In the genomic region with DNA sequence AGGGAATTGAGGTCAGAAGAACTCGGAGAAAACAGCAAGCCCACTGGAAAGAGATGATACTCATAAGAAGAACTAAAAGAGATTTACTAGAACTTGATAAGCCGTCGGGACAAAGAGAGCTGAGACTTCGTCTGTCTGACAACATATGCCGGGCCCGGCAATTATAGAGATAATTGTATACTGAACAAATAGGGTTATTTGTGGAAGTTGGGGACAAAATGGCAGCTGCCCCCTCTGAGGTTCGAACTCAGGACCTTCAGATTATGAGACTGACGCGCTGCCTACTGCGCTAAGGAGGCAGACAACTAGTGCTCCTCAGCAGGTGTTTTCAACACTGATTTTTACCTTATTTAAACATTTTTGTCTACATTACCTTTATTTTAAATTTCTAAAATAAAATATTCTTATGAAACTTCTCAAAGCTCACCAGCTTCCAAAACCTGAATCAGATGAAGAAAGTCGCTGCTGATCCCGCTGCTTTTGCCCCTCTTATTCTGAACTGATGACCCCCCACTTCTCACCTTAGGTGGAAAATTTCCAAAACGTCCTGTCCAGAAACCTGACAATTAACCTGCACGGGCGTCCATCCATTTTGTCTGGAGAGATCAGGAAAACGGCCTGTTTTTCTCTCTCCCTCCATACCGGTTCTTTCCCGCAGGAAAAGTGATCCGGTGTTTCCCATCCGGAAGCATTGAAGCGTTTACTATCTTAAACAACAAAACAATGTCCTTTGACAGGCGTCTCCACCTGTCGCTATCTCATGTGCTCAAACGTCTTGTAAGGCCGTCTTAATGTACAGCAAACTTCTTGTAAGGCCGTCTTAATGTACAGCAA, we compare ENCODE assay signal across 1 cellular context.
TF ChIP-seq lines count a peak whose summit lies in the region.

No MANE protein-coding gene starts in this region.

TF ChIP-seq in HepG2, 621 proteins besides CTCF, POLR2A, EP300 and RAD21 (continued from another document and continues in another):
- no peak for TF ChIP-seq ZNF780A (CRISPR knock-in tag; IDR thresholded peaks at IDR 0.05)
- TF ChIP-seq ZEB1 (IDR thresholded peaks at IDR 0.05; ENCODE audit: insufficient replicate concordance, low read depth), result peak; percentile 85
- no peak for TF ChIP-seq ATRX (CRISPR knock-in tag; IDR thresholded peaks at IDR 0.05; ENCODE audit: borderline replicate concordance)
- peak; percentile 37; the same call in 1 of the 2 replicates for TF ChIP-seq PHF8 (CRISPR knock-in tag; IDR thresholded peaks at IDR 0.05)
- no peak for TF ChIP-seq ZNF101 (CRISPR knock-in tag; IDR thresholded peaks at IDR 0.05; ENCODE audit: borderline replicate concordance, low read depth)
- no peak for TF ChIP-seq EZH2 (conservative IDR thresholded peaks at IDR 0.05; ENCODE audit: low read depth, low read length)
- peak; percentile 98 for TF ChIP-seq RBM22 (optimal IDR thresholded peaks at IDR 0.05; ENCODE audit: low read length)
- no peak for TF ChIP-seq MTA3 (CRISPR knock-in tag; IDR thresholded peaks at IDR 0.05)
- peak; percentile 88 for TF ChIP-seq HOXA3 (CRISPR knock-in tag; IDR thresholded peaks at IDR 0.05)
- TF ChIP-seq ZNF264 (CRISPR knock-in tag; IDR thresholded peaks at IDR 0.05), result peak; percentile 82; the same call in 1 of the 2 replicates
- TF ChIP-seq ZNF577 (CRISPR knock-in tag; IDR thresholded peaks at IDR 0.05; ENCODE audit: borderline replicate concordance, low read depth), result no peak
- 0 out of 2 replicates have a peak, but pooled peaks have one; percentile 48 for TF ChIP-seq ZNF720 (CRISPR knock-in tag; IDR thresholded peaks at IDR 0.05)
- TF ChIP-seq, protein P1, sequence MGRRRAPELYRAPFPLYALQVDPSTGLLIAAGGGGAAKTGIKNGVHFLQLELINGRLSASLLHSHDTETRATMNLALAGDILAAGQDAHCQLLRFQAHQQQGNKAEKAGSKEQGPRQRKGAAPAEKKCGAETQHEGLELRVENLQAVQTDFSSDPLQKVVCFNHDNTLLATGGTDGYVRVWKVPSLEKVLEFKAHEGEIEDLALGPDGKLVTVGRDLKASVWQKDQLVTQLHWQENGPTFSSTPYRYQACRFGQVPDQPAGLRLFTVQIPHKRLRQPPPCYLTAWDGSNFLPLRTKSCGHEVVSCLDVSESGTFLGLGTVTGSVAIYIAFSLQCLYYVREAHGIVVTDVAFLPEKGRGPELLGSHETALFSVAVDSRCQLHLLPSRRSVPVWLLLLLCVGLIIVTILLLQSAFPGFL (CRISPR knock-in tag; IDR thresholded peaks at IDR 0.05), result no peak
- peak; percentile 65; the same call in 1 of the 2 replicates for TF ChIP-seq RFXAP (CRISPR knock-in tag; IDR thresholded peaks at IDR 0.05; ENCODE audit: borderline replicate concordance)
- TF ChIP-seq, protein P2, sequence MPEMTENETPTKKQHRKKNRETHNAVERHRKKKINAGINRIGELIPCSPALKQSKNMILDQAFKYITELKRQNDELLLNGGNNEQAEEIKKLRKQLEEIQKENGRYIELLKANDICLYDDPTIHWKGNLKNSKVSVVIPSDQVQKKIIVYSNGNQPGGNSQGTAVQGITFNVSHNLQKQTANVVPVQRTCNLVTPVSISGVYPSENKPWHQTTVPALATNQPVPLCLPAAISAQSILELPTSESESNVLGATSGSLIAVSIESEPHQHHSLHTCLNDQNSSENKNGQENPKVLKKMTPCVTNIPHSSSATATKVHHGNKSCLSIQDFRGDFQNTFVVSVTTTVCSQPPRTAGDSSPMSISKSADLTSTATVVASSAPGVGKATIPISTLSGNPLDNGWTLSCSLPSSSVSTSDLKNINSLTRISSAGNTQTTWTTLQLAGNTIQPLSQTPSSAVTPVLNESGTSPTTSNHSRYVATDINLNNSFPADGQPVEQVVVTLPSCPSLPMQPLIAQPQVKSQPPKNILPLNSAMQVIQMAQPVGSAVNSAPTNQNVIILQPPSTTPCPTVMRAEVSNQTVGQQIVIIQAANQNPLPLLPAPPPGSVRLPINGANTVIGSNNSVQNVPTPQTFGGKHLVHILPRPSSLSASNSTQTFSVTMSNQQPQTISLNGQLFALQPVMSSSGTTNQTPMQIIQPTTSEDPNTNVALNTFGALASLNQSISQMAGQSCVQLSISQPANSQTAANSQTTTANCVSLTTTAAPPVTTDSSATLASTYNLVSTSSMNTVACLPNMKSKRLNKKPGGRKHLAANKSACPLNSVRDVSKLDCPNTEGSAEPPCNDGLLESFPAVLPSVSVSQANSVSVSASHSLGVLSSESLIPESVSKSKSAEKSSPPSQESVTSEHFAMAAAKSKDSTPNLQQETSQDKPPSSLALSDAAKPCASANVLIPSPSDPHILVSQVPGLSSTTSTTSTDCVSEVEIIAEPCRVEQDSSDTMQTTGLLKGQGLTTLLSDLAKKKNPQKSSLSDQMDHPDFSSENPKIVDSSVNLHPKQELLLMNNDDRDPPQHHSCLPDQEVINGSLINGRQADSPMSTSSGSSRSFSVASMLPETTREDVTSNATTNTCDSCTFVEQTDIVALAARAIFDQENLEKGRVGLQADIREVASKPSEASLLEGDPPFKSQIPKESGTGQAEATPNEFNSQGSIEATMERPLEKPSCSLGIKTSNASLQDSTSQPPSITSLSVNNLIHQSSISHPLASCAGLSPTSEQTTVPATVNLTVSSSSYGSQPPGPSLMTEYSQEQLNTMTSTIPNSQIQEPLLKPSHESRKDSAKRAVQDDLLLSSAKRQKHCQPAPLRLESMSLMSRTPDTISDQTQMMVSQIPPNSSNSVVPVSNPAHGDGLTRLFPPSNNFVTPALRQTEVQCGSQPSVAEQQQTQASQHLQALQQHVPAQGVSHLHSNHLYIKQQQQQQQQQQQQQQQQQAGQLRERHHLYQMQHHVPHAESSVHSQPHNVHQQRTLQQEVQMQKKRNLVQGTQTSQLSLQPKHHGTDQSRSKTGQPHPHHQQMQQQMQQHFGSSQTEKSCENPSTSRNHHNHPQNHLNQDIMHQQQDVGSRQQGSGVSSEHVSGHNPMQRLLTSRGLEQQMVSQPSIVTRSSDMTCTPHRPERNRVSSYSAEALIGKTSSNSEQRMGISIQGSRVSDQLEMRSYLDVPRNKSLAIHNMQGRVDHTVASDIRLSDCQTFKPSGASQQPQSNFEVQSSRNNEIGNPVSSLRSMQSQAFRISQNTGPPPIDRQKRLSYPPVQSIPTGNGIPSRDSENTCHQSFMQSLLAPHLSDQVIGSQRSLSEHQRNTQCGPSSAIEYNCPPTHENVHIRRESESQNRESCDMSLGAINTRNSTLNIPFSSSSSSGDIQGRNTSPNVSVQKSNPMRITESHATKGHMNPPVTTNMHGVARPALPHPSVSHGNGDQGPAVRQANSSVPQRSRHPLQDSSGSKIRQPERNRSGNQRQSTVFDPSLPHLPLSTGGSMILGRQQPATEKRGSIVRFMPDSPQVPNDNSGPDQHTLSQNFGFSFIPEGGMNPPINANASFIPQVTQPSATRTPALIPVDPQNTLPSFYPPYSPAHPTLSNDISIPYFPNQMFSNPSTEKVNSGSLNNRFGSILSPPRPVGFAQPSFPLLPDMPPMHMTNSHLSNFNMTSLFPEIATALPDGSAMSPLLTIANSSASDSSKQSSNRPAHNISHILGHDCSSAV (CRISPR knock-in tag; IDR thresholded peaks at IDR 0.05; ENCODE audit: borderline replicate concordance), result no peak
- TF ChIP-seq SNRNP70 (IDR thresholded peaks at IDR 0.05; ENCODE audit: low read depth, low read length), result no peak
- 0 out of 2 replicates have a peak, but pooled peaks have one; percentile 40 for TF ChIP-seq TFE3 (CRISPR knock-in tag; IDR thresholded peaks at IDR 0.05)
- TF ChIP-seq, protein P3, sequence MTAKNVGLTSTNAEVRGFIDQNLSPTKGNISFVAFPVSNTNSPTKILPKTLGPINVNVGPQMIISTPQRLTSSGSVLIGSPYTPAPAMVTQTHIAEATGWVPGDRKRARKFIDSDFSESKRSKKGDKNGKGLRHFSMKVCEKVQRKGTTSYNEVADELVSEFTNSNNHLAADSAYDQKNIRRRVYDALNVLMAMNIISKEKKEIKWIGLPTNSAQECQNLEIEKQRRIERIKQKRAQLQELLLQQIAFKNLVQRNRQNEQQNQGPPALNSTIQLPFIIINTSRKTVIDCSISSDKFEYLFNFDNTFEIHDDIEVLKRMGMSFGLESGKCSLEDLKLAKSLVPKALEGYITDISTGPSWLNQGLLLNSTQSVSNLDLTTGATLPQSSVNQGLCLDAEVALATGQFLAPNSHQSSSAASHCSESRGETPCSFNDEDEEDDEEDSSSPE (CRISPR knock-in tag; IDR thresholded peaks at IDR 0.05), result no peak
- peak; percentile 57; the same call in 1 of the 2 replicates for TF ChIP-seq ONECUT2 (CRISPR knock-in tag; IDR thresholded peaks at IDR 0.05)
- TF ChIP-seq JDP2 (CRISPR knock-in tag; IDR thresholded peaks at IDR 0.05; ENCODE audit: borderline replicate concordance), result no peak
- TF ChIP-seq GFI1 (CRISPR knock-in tag; IDR thresholded peaks at IDR 0.05; ENCODE audit: borderline replicate concordance), result peak; percentile 45; the same call in 1 of the 2 replicates
- TF ChIP-seq ZNF557 (CRISPR knock-in tag; IDR thresholded peaks at IDR 0.05), result no peak
- TF ChIP-seq ZNF275 (CRISPR knock-in tag; IDR thresholded peaks at IDR 0.05; ENCODE audit: borderline replicate concordance), result 0 out of 2 replicates have a peak, but pooled peaks have one; percentile 35
- no peak for TF ChIP-seq PHF20 (CRISPR knock-in tag; IDR thresholded peaks at IDR 0.05)
- no peak for TF ChIP-seq AKAP8 (CRISPR knock-in tag; IDR thresholded peaks at IDR 0.05)
- TF ChIP-seq MED1 (CRISPR knock-in tag; IDR thresholded peaks at IDR 0.05), result peak; percentile 61; the same call in 1 of the 2 replicates
- TF ChIP-seq REPIN1 (CRISPR knock-in tag; IDR thresholded peaks at IDR 0.05; ENCODE audit: borderline replicate concordance, low read depth), result peak; percentile 62; the same call in 1 of the 2 replicates
- TF ChIP-seq, protein P4, sequence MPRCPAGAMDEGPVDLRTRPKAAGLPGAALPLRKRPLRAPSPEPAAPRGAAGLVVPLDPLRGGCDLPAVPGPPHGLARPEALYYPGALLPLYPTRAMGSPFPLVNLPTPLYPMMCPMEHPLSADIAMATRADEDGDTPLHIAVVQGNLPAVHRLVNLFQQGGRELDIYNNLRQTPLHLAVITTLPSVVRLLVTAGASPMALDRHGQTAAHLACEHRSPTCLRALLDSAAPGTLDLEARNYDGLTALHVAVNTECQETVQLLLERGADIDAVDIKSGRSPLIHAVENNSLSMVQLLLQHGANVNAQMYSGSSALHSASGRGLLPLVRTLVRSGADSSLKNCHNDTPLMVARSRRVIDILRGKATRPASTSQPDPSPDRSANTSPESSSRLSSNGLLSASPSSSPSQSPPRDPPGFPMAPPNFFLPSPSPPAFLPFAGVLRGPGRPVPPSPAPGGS (CRISPR knock-in tag; IDR thresholded peaks at IDR 0.05), result no peak
- 0 out of 2 replicates have a peak, but pooled peaks have one; percentile 47 for TF ChIP-seq RFXANK (CRISPR knock-in tag; IDR thresholded peaks at IDR 0.05)
- TF ChIP-seq FOXC1 (CRISPR knock-in tag; IDR thresholded peaks at IDR 0.05; ENCODE audit: borderline replicate concordance), result no peak; the same call in 1 of the 2 replicates
- TF ChIP-seq HMGXB4 (CRISPR knock-in tag; IDR thresholded peaks at IDR 0.05; ENCODE audit: borderline replicate concordance in 1 of 2, low read depth in 1 of 2), result peak; percentile 95 to 99
- peak; percentile 49; the same call in 1 of the 2 replicates for TF ChIP-seq ZBTB26 (CRISPR knock-in tag; IDR thresholded peaks at IDR 0.05; ENCODE audit: borderline replicate concordance)
- TF ChIP-seq MAFG (CRISPR knock-in tag; IDR thresholded peaks at IDR 0.05), result no peak
- TF ChIP-seq ZNF543 (CRISPR knock-in tag; IDR thresholded peaks at IDR 0.05), result no peak
- TF ChIP-seq ZFP62 (CRISPR knock-in tag; IDR thresholded peaks at IDR 0.05), result peak; percentile 32; the same call in 1 of the 2 replicates
- TF ChIP-seq, protein P5, sequence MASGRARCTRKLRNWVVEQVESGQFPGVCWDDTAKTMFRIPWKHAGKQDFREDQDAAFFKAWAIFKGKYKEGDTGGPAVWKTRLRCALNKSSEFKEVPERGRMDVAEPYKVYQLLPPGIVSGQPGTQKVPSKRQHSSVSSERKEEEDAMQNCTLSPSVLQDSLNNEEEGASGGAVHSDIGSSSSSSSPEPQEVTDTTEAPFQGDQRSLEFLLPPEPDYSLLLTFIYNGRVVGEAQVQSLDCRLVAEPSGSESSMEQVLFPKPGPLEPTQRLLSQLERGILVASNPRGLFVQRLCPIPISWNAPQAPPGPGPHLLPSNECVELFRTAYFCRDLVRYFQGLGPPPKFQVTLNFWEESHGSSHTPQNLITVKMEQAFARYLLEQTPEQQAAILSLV (CRISPR knock-in tag; IDR thresholded peaks at IDR 0.05; ENCODE audit: borderline replicate concordance), result no peak
